19 cellular contexts compared by ENCODE assay signal in the genomic region with DNA sequence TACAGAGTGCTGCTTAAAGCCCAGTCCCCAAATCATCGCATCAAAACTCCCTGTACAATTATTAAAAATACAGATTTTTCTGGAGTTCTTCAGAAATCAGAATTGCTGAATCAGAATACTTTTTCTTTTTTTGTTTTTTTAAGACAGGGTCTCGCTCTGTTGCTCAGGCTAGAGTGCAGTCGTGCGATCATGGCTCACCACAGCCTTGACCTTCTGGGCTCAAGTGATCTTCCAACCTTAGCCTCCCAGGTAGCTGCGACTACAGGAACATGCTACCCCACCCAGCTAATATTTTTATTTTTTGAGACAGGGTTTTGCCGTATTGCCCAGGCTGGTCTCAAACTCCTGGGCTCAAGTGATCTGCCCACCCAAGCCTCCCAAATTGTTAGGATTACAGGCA. TPM values are rescaled to one million over a fixed set of nuclear protein-coding genes. Genes with fewer than 3 reads are reported as not detected.
DNase-seq lines count a peak whose midpoint lies in the region; ATAC-seq and TF ChIP-seq lines count a peak whose summit lies in the region.
"Had no signal": no experiment of that assay in that cellular context is flagged by ENCODE, and none has a peak within 500 bp of the region (broad histone marks: within the 10 kb centered on the region; RNA-seq: fewer than 3 reads in every experiment).

No MANE protein-coding gene starts in this region.

- H3K79me2 ChIP-seq in SU-DHL-6 (ENCODE audit: insufficient read depth, low read length), result peaks cover 2% of the 10 kb centered on the region; the same call in 1 of the 2 replicates

- no peaks in the 10 kb centered on the region for H3K9me3 Mint-ChIP-seq in activated naive CD8-positive, alpha-beta T cell treated with anti-CD3 and anti-CD28 coated beads, Interleukin-2, amount 50 U/mL, for 24 hours
- H3K9me3 Mint-ChIP-seq in activated naive CD8-positive, alpha-beta T cell treated with anti-CD3 and anti-CD28 coated beads for 36 hours, result no peaks in the 10 kb centered on the region

- no peak for TF ChIP-seq POLR2A in thyroid gland (IDR thresholded peaks at IDR 0.05)

- no peaks in the 10 kb centered on the region; the same call in 1 of the 2 replicates for H3K36me3 ChIP-seq in SU-DHL-6 (ENCODE audit: low read length)
- H3K36me3 ChIP-seq in thyroid gland, result no peaks in the 10 kb centered on the region
- H3K36me3 ChIP-seq in WERI-Rb-1, result peaks cover 2% of the 10 kb centered on the region; the same call in 1 of the 2 replicates

- peaks cover 16% of the 10 kb centered on the region for H3K36me3 Mint-ChIP-seq in activated naive CD8-positive, alpha-beta T cell treated with anti-CD3 and anti-CD28 coated beads, Interleukin-2, amount 50 U/mL, for 24 hours (ENCODE audit: low read depth)
- peaks cover 15% of the 10 kb centered on the region for H3K36me3 Mint-ChIP-seq in activated naive CD8-positive, alpha-beta T cell treated with anti-CD3 and anti-CD28 coated beads for 36 hours

- no peak overlapping the region for H3K27ac ChIP-seq in SU-DHL-6 (ENCODE audit: low read depth, low read length)
- H3K27ac ChIP-seq in thyroid gland, result peak overlapping the region; percentile 81 to 98 (median 98)
- H3K27ac ChIP-seq in WERI-Rb-1, result no peak overlapping the region
- H3K27ac ChIP-seq: KMS-11 had no signal

- H3K4me3 ChIP-seq in SU-DHL-6 (ENCODE audit: insufficient read depth, low read length, poor library complexity, severe bottlenecking) (no peak overlapping the region), thyroid gland (replicated peaks in 1 of 3) (no peak overlapping the region), WERI-Rb-1 (ENCODE audit: low read depth, low read length) (no peak overlapping the region)
- H3K4me3 ChIP-seq: MG63 had no signal

- no peaks in the 10 kb centered on the region for H3K27me3 Mint-ChIP-seq in activated naive CD8-positive, alpha-beta T cell treated with anti-CD3 and anti-CD28 coated beads, Interleukin-2, amount 50 U/mL, for 24 hours
- no peaks in the 10 kb centered on the region for H3K27me3 Mint-ChIP-seq in activated naive CD8-positive, alpha-beta T cell treated with anti-CD3 and anti-CD28 coated beads for 36 hours

- H3K9me3 ChIP-seq in SU-DHL-6 (ENCODE audit: insufficient read depth, low read length) (no peaks in the 10 kb centered on the region), thyroid gland (no peaks in the 10 kb centered on the region), WERI-Rb-1 (ENCODE audit: severe bottlenecking) (no peaks in the 10 kb centered on the region)
- H3K9me3 ChIP-seq: Caco-2, MG63 had no signal

- H2AFZ ChIP-seq in SU-DHL-6 (ENCODE audit: low read depth, low read length, severe bottlenecking), result no peak overlapping the region

- no peak for ATAC-seq in activated naive CD8-positive, alpha-beta T cell treated with anti-CD3 and anti-CD28 coated beads, Interleukin-2, amount 50 U/mL, for 24 hours

- DNase-seq in activated naive CD8-positive, alpha-beta T cell treated with anti-CD3 and anti-CD28 coated beads, Interleukin-2, amount 50 U/mL, for 24 hours, result no peak
- no peak for DNase-seq in activated naive CD8-positive, alpha-beta T cell treated with anti-CD3 and anti-CD28 coated beads for 36 hours
- DNase-seq in kidney tubule cell (ENCODE audit: low spot score) (peak; percentile 68), thyroid gland (peak; percentile 80 to 84), NCI-H1105 treated with DMSO at 0.1 percent for 48 hours (lab: John Stamatoyannopoulos, UW) (no peak), WERI-Rb-1 (no peak)
- no peak for DNase-seq in NK-92 treated with Interleukin-12 subunit alpha and Interleukin-12 subunit beta, amount 100 ng/mL, for 24 hours (lab: John Stamatoyannopoulos, UW)
- DNase-seq: 8988T, Caco-2, DMS53, GOT3, MG63, NCI-H1092 treated with DMSO at 0.1 percent for 48 hours, NCI-H1694 treated with DMSO at 0.1 percent for 48 hours, NCI-H446 treated with DMSO at 0.1 percent for 48 hours, NCI-H748 treated with DMSO at 0.1 percent for 48 hours, SIG-M5 had no signal

- intact Hi-C loops in thyroid gland (cut with DNase I), result no loop called here

- H3K9me2 ChIP-seq in SU-DHL-6 (replicated peaks; ENCODE audit: insufficient read depth, low read length), result no peaks in the 10 kb centered on the region

- peaks cover 40 to 51% of the 10 kb centered on the region in 2 donors for H3K4me1 ChIP-seq in thyroid gland

- H3K27me3 ChIP-seq in SU-DHL-6 (ENCODE audit: low read length) (no peaks in the 10 kb centered on the region), thyroid gland (no peaks in the 10 kb centered on the region), WERI-Rb-1 (ENCODE audit: insufficient read depth, low read depth, severe bottlenecking) (no peaks in the 10 kb centered on the region)
- H3K27me3 ChIP-seq: MG63 had no signal

- no peaks in the 10 kb centered on the region for H4K20me1 ChIP-seq in SU-DHL-6 (ENCODE audit: low read depth, low read length)

- peaks cover 17% of the 10 kb centered on the region for H3F3A ChIP-seq in SU-DHL-6 (ENCODE audit: insufficient read depth)

- H3K4me3 Mint-ChIP-seq in activated naive CD8-positive, alpha-beta T cell treated with anti-CD3 and anti-CD28 coated beads, Interleukin-2, amount 50 U/mL, for 24 hours, result no peak overlapping the region
- no peak overlapping the region for H3K4me3 Mint-ChIP-seq in activated naive CD8-positive, alpha-beta T cell treated with anti-CD3 and anti-CD28 coated beads for 36 hours

- H3K4me1 Mint-ChIP-seq in activated naive CD8-positive, alpha-beta T cell treated with anti-CD3 and anti-CD28 coated beads, Interleukin-2, amount 50 U/mL, for 24 hours, result peaks cover 24% of the 10 kb centered on the region
- peaks cover 18% of the 10 kb centered on the region for H3K4me1 Mint-ChIP-seq in activated naive CD8-positive, alpha-beta T cell treated with anti-CD3 and anti-CD28 coated beads for 36 hours

- H3K27ac Mint-ChIP-seq in activated naive CD8-positive, alpha-beta T cell treated with anti-CD3 and anti-CD28 coated beads, Interleukin-2, amount 50 U/mL, for 24 hours, result peak overlapping the region; percentile 29
- no peak overlapping the region for H3K27ac Mint-ChIP-seq in activated naive CD8-positive, alpha-beta T cell treated with anti-CD3 and anti-CD28 coated beads for 36 hours

- H3K9ac ChIP-seq in SU-DHL-6 (ENCODE audit: low read length), result no peak overlapping the region
- H3K9ac ChIP-seq: KMS-11 had no signal

- peak overlapping the region; percentile 11 for H3K4me2 ChIP-seq in SU-DHL-6 (ENCODE audit: low read depth, low read length, poor library complexity, severe bottlenecking)
- H3K4me2 ChIP-seq: KMS-11 had no signal

- TF ChIP-seq CTCF in SU-DHL-6 (IDR thresholded peaks at IDR 0.05; ENCODE audit: insufficient read depth, low read length, poor library complexity, severe bottlenecking), result no peak
- no peak for TF ChIP-seq CTCF in thyroid gland (IDR thresholded peaks at IDR 0.05)
- TF ChIP-seq CTCF in WERI-Rb-1 (IDR thresholded peaks at IDR 0.05; ENCODE audit: low read depth, low read length), result no peak

- WGBS in thyroid gland, 2 donors, result 29 to 46% methylated on average over 6 of the region's 6 CpGs

RNA-seq across cellular contexts. Expression of gene BBIP1, which starts 3.9 kb away (rescaled TPM):
- 10 to 100 TPM; 35.6 to 37.1 TPM for total RNA-seq in activated naive CD8-positive, alpha-beta T cell treated with anti-CD3 and anti-CD28 coated beads for 36 hours
- 10 to 100 TPM; 27.3 to 48.4 (median 34.1) TPM for total RNA-seq in thyroid gland

RNA-seq across cellular contexts. Expression of gene SHOC2, which starts 4.4 kb away (rescaled TPM):
- total RNA-seq in activated naive CD8-positive, alpha-beta T cell treated with anti-CD3 and anti-CD28 coated beads for 36 hours, result 10 to 100 TPM; 45.1 to 46.1 TPM
- 10 to 100 TPM; 62.2 to 96.2 (median 71.1) TPM for total RNA-seq in thyroid gland

RNA-seq across cellular contexts. Expression of gene PDCD4, which starts 43.3 kb away (rescaled TPM):
- total RNA-seq in activated naive CD8-positive, alpha-beta T cell treated with anti-CD3 and anti-CD28 coated beads for 36 hours, result 100 to 1,000 TPM; 125 TPM
- 100 to 1,000 TPM; 188 to 340 (median 256) TPM for total RNA-seq in thyroid gland

Comparison
In these comparisons a context has a peak if more than half of its experiments do, and no peak if none do; other contexts are left out.
1. DNase-seq: peak in kidney tubule cell (single experiment) and thyroid gland (2 of 2); none in activated naive CD8-positive, alpha-beta T cell treated with anti-CD3 and anti-CD28 coated beads, Interleukin-2, amount 50 U/mL, for 24 hours (single experiment), activated naive CD8-positive, alpha-beta T cell treated with anti-CD3 and anti-CD28 coated beads for 36 hours (single experiment), NCI-H1105 treated with DMSO at 0.1 percent for 48 hours (single experiment), NK-92 treated with Interleukin-12 subunit alpha and Interleukin-12 subunit beta, amount 100 ng/mL, for 24 hours (single experiment) and WERI-Rb-1 (single experiment).
2. H3K27ac ChIP-seq: peak in thyroid gland (3 of 3); none in SU-DHL-6 (single experiment) and WERI-Rb-1 (single experiment).